Comparison of ENCODE assay signal across 16 cellular contexts in genomic region chr2:232353096-232353495, GRCh38. TPM values are rescaled to one million over a fixed set of nuclear protein-coding genes. Genes with fewer than 3 reads are reported as not detected.
DNase-seq lines count a peak whose midpoint lies in the region; ATAC-seq and TF ChIP-seq lines count a peak whose summit lies in the region.
"Had no signal": no experiment of that assay in that cellular context is flagged by ENCODE, and none has a peak within 500 bp of the region (broad histone marks: within the 10 kb centered on the region; RNA-seq: fewer than 3 reads in every experiment).

No MANE protein-coding gene starts in this region.

- TF ChIP-seq POLR2A in sigmoid colon (IDR thresholded peaks at IDR 0.05) = no peak

- no peak overlapping the region for H3K4me3 Mint-ChIP-seq in activated T-cell treated with anti-CD3 and anti-CD28 coated beads, Interleukin-2, amount 50 U/mL, for 24 hours
- H3K4me3 Mint-ChIP-seq in CD14-positive monocyte = peak overlapping the region in 1 of 2 donors; percentile 15
- H3K4me3 Mint-ChIP-seq in naive thymus-derived CD4-positive, alpha-beta T cell = peak overlapping the region in 2 of 10 donors; percentile 10 to 58
- H3K4me3 Mint-ChIP-seq: GM23338 had no signal

- H3K4me3 ChIP-seq in left lung (no peak overlapping the region), sigmoid colon (no peak overlapping the region)
- no peak overlapping the region for H3K4me3 ChIP-seq in naive thymus-derived CD4-positive, alpha-beta T cell (ENCODE audit: low read length)
- H3K4me3 ChIP-seq: BLaER1 treated with 17β-estradiol and CSF1 and Interleukin-3, amounts not matched to agents 10 nM and 100 nM had no signal

- TF ChIP-seq CTCF in CD14-positive monocyte (IDR thresholded peaks at IDR 0.05) (no peak), left lung (IDR thresholded peaks at IDR 0.05) (no peak), sigmoid colon (IDR thresholded peaks at IDR 0.05) (no peak)

- 86 to 92% methylated on average over 8 of the region's 8 CpGs for WGBS in sigmoid colon, 2 donors

- CTCF ChIA-PET in naive thymus-derived CD4-positive, alpha-beta T cell (lab: Charles Lee) = no interaction called here

- no peaks in the 10 kb centered on the region for H3K9me3 Mint-ChIP-seq in activated T-cell treated with anti-CD3 and anti-CD28 coated beads, Interleukin-2, amount 50 U/mL, for 24 hours
- H3K9me3 Mint-ChIP-seq in CD14-positive monocyte = peaks cover 0 to 13% (median 8%) of the 10 kb centered on the region in 7 donors
- H3K9me3 Mint-ChIP-seq in naive thymus-derived CD4-positive, alpha-beta T cell = peaks cover 0 to 8% (median 0%) of the 10 kb centered on the region in 11 donors
- H3K9me3 Mint-ChIP-seq: CD4-positive, alpha-beta T cell had no signal

- no peak for ATAC-seq in left lung
- no peak for ATAC-seq in GM21381 (IDR thresholded peaks at IDR 0.05; ENCODE audit: unreplicated experiment)
- no peak for ATAC-seq in GM21786 (IDR thresholded peaks at IDR 0.05; ENCODE audit: unreplicated experiment)
- no peak for ATAC-seq in naive thymus-derived CD4-positive, alpha-beta T cell

- H3K27me3 Mint-ChIP-seq in activated T-cell treated with anti-CD3 and anti-CD28 coated beads, Interleukin-2, amount 50 U/mL, for 24 hours = peaks cover 54% of the 10 kb centered on the region
- H3K27me3 Mint-ChIP-seq in CD14-positive monocyte (ENCODE audit: low read depth in 3 of 3) = peaks cover 37 to 61% (median 42%) of the 10 kb centered on the region in 3 donors
- peaks cover 8 to 47% (median 19%) of the 10 kb centered on the region in 5 donors for H3K27me3 Mint-ChIP-seq in naive thymus-derived CD4-positive, alpha-beta T cell

- no peaks in the 10 kb centered on the region for H3K36me3 ChIP-seq in left lung
- no peaks in the 10 kb centered on the region for H3K36me3 ChIP-seq in sigmoid colon
- no peaks in the 10 kb centered on the region for H3K36me3 ChIP-seq in naive thymus-derived CD4-positive, alpha-beta T cell (ENCODE audit: control insufficient read depth in 2 of 3, insufficient read depth in 3 of 3, low read length in 3 of 3)
- H3K36me3 ChIP-seq: BLaER1 treated with 17β-estradiol and CSF1 and Interleukin-3, amounts not matched to agents 10 nM and 100 nM had no signal

- DNase-seq in activated T-cell treated with anti-CD3 and anti-CD28 coated beads, Interleukin-2, amount 50 U/mL, for 24 hours = peak; percentile 21
- DNase-seq in activated T-cell treated with anti-CD3 and anti-CD28 coated beads, Interleukin-2, amount 50 U/mL, for 1 hour = no peak
- DNase-seq in CD14-positive monocyte (ENCODE audit: low spot score) (peak; percentile 21), left lung (peak; percentile 24 to 34), sigmoid colon (peak; percentile 34)
- DNase-seq in naive thymus-derived CD4-positive, alpha-beta T cell = no peak
- DNase-seq: ACHN; Calu3; CD4-positive, alpha-beta T cell; DMS 273 treated with DMSO at 0.1 percent for 48 hours had no signal

- peaks cover 0 to 3% of the 10 kb centered on the region in 2 donors for H3K4me1 ChIP-seq in left lung
- peaks cover 0 to 19% (median 16%) of the 10 kb centered on the region in 4 donors for H3K4me1 ChIP-seq in sigmoid colon
- H3K4me1 ChIP-seq in naive thymus-derived CD4-positive, alpha-beta T cell (ENCODE audit: control insufficient read depth in 2 of 2, insufficient read depth in 2 of 2, low read length in 2 of 2) = peaks cover 7 to 27% of the 10 kb centered on the region in 2 donors

- POLR2A ChIA-PET in naive thymus-derived CD4-positive, alpha-beta T cell (lab: Charles Lee) = no interaction called here

- H3K9me3 ChIP-seq in left lung (no peaks in the 10 kb centered on the region), sigmoid colon (no peaks in the 10 kb centered on the region)
- no peaks in the 10 kb centered on the region for H3K9me3 ChIP-seq in naive thymus-derived CD4-positive, alpha-beta T cell (ENCODE audit: control insufficient read depth in 2 of 3, low read length in 3 of 3)

- peaks cover 8% of the 10 kb centered on the region for H3K4me1 Mint-ChIP-seq in activated T-cell treated with anti-CD3 and anti-CD28 coated beads, Interleukin-2, amount 50 U/mL, for 24 hours (ENCODE audit: low read depth)
- H3K4me1 Mint-ChIP-seq in CD14-positive monocyte = no peaks in the 10 kb centered on the region
- H3K4me1 Mint-ChIP-seq in naive thymus-derived CD4-positive, alpha-beta T cell = peaks cover 0 to 19% (median 6%) of the 10 kb centered on the region in 7 donors
- H3K4me1 Mint-ChIP-seq: GM23338 had no signal

- H3K27me3 ChIP-seq in left lung (peaks cover 32 to 72% of the 10 kb centered on the region in 2 donors), sigmoid colon (peaks cover 29 to 58% (median 53%) of the 10 kb centered on the region in 3 donors)
- H3K27me3 ChIP-seq in naive thymus-derived CD4-positive, alpha-beta T cell (ENCODE audit: control insufficient read depth in 2 of 2, insufficient read depth in 2 of 2, low read length in 2 of 2) = peaks cover 0 to 9% of the 10 kb centered on the region in 2 donors

- intact Hi-C loops in CD14-positive monocyte (cut with micrococcal nuclease) (no loop called here), left lung (cut with DNase I) (no loop called here), sigmoid colon (cut with DNase I) (no loop called here)
- intact Hi-C loops in naive thymus-derived CD4-positive, alpha-beta T cell (cut with micrococcal nuclease) = no loop called here

- H3K36me3 Mint-ChIP-seq in activated T-cell treated with anti-CD3 and anti-CD28 coated beads, Interleukin-2, amount 50 U/mL, for 24 hours (ENCODE audit: low read depth) = no peaks in the 10 kb centered on the region
- no peaks in the 10 kb centered on the region for H3K36me3 Mint-ChIP-seq in CD14-positive monocyte
- no peaks in the 10 kb centered on the region for H3K36me3 Mint-ChIP-seq in naive thymus-derived CD4-positive, alpha-beta T cell

- TF ChIP-seq EP300 in sigmoid colon (IDR thresholded peaks at IDR 0.05) = no peak

- no peak overlapping the region for H3K27ac Mint-ChIP-seq in activated T-cell treated with anti-CD3 and anti-CD28 coated beads, Interleukin-2, amount 50 U/mL, for 24 hours
- H3K27ac Mint-ChIP-seq in CD14-positive monocyte = no peak overlapping the region
- H3K27ac Mint-ChIP-seq in naive thymus-derived CD4-positive, alpha-beta T cell = no peak overlapping the region
- H3K27ac Mint-ChIP-seq: CD4-positive, alpha-beta T cell; GM23338 had no signal

- H3K27ac ChIP-seq in left lung (no peak overlapping the region), sigmoid colon (no peak overlapping the region)
- H3K27ac ChIP-seq in naive thymus-derived CD4-positive, alpha-beta T cell (ENCODE audit: low read depth, low read length) = no peak overlapping the region
- H3K27ac ChIP-seq: BLaER1 treated with 17β-estradiol and CSF1 and Interleukin-3, amounts not matched to agents 10 nM and 100 nM had no signal

RNA-seq across cellular contexts. Expression of gene ALPP, which starts 25.5 kb away (rescaled TPM):
- polyA plus RNA-seq in CD14-positive monocyte (not detected), sigmoid colon (under 1 TPM in 1 of 3 donors, not detected in 2; 0.03 TPM)
- total RNA-seq in left lung (10 to 100 TPM in 1 of 2 donors, 1 to 10 TPM in 1; 3.1 to 14.1 TPM), sigmoid colon (not detected)
- total RNA-seq in naive thymus-derived CD4-positive, alpha-beta T cell = under 1 TPM in 2 of 5 experiments, not detected in 3; 0.24 TPM
- not detected for polyA plus RNA-seq in naive thymus-derived CD4-positive, alpha-beta T cell
- total RNA-seq: Calu3; CD4-positive, alpha-beta T cell; Daoy had no signal
- polyA plus RNA-seq: GM23338 had no signal

RNA-seq across cellular contexts. Expression of gene ALPG, which starts 53.5 kb away (rescaled TPM):
- polyA plus RNA-seq in CD14-positive monocyte (not detected), sigmoid colon (under 1 TPM in 1 of 3 donors, not detected in 2; 0.10 TPM)
- total RNA-seq in left lung (under 1 TPM in 1 of 2 donors, not detected in 1; 0.16 TPM), sigmoid colon (not detected)
- not detected for total RNA-seq in naive thymus-derived CD4-positive, alpha-beta T cell
- polyA plus RNA-seq in naive thymus-derived CD4-positive, alpha-beta T cell = not detected
- total RNA-seq: A172; Calu3; CD4-positive, alpha-beta T cell; Daoy had no signal

Comparison
In these comparisons a context has a peak if more than half of its experiments do, and no peak if none do; other contexts are left out.
1. DNase-seq: peak in activated T-cell treated with anti-CD3 and anti-CD28 coated beads, Interleukin-2, amount 50 U/mL, for 24 hours (single experiment), CD14-positive monocyte (single experiment), left lung (2 of 2) and sigmoid colon (single experiment); none in activated T-cell treated with anti-CD3 and anti-CD28 coated beads, Interleukin-2, amount 50 U/mL, for 1 hour (single experiment) and naive thymus-derived CD4-positive, alpha-beta T cell (0 of 9).